8 cellular contexts compared by ENCODE assay signal in genomic region chr3:129228891-129229585, GRCh38. TPM values are rescaled to one million over a fixed set of nuclear protein-coding genes. Genes with fewer than 3 reads are reported as not detected.
DNase-seq lines count a peak whose midpoint lies in the region; ATAC-seq and TF ChIP-seq lines count a peak whose summit lies in the region.

No MANE protein-coding gene starts in this region.

- H3K36me3 ChIP-seq in heart left ventricle (no peaks in the 10 kb centered on the region), vagina (no peaks in the 10 kb centered on the region)

- no peak for TF ChIP-seq POLR2A in heart left ventricle (IDR thresholded peaks at IDR 0.05)
- TF ChIP-seq POLR2A in vagina (IDR thresholded peaks at IDR 0.05): no peak

- H3K4me3 ChIP-seq in heart left ventricle (no peak overlapping the region), vagina (no peak overlapping the region)

- no peaks in the 10 kb centered on the region for H3K9me3 ChIP-seq in heart left ventricle
- H3K9me3 ChIP-seq in vagina: no peaks in the 10 kb centered on the region

- H3K36me3 Mint-ChIP-seq in WTC11: no peaks in the 10 kb centered on the region

- POLR2A ChIA-PET in WTC11 (lab: Charles Lee): no interaction called here

- ATAC-seq in heart left ventricle (peak in 1 of 4 donors; percentile 19), WTC11 (peak; percentile 63), HG02970 (IDR thresholded peaks at IDR 0.05; ENCODE audit: low FRiP score, unreplicated experiment) (no peak), GM21737 (IDR thresholded peaks at IDR 0.05; ENCODE audit: unreplicated experiment) (no peak)

- TF ChIP-seq CTCF in heart left ventricle (IDR thresholded peaks at IDR 0.05) (peak in 1 of 12 donors; percentile 12), WTC11 (IDR thresholded peaks at IDR 0.05) (no peak), vagina (IDR thresholded peaks at IDR 0.05) (no peak)

- DNase-seq in heart left ventricle (peak; percentile 25 to 64 (median 45)), cardiac septum (ENCODE audit: low spot score) (no peak), WTC11 (ENCODE audit: low spot score) (peak; percentile 29), iPS-NIHi7 (ENCODE audit: extremely low spot score) (peak; percentile 48), vagina (ENCODE audit: extremely low spot score in 2 of 2) (no peak)
- no peak for DNase-seq in effector CD8-positive, alpha-beta T cell (lab: John Stamatoyannopoulos, UW)

- 48 to 62% (median 58%) methylated on average over 11 of the region's 11 CpGs for WGBS in heart left ventricle, 4 donors

- H3K27ac Mint-ChIP-seq in WTC11: peak overlapping the region; percentile 86

- no peaks in the 10 kb centered on the region; the same call in 1 of the 2 replicates for H3K27me3 Mint-ChIP-seq in WTC11 (ENCODE audit: low read depth)

- no peaks in the 10 kb centered on the region for H3K27me3 ChIP-seq in heart left ventricle
- no peaks in the 10 kb centered on the region for H3K27me3 ChIP-seq in vagina

- H3K4me3 Mint-ChIP-seq in WTC11: no peak overlapping the region

- H3K27ac ChIP-seq in heart left ventricle (peak overlapping the region in 11 of 12 donors; percentile 46 to 93 (median 86)), vagina (peak overlapping the region; percentile 51)

- no peaks in the 10 kb centered on the region for H3K9me3 Mint-ChIP-seq in WTC11

- peaks cover 8 to 94% (median 51%) of the 10 kb centered on the region in 12 donors for H3K4me1 ChIP-seq in heart left ventricle
- peaks cover 56% of the 10 kb centered on the region for H3K4me1 ChIP-seq in vagina

- peaks cover 24% of the 10 kb centered on the region for H3K4me1 Mint-ChIP-seq in WTC11

- CTCF ChIA-PET in WTC11 (lab: Charles Lee): interaction anchor here (1.0 to 2.4 kb wide), 8 partner anchors 11 to 259 kb away, joined by 3 to 16 read pairs (median 4); partner anchors contain the start of gene COPG1

- intact Hi-C loops in heart left ventricle (cut with DNase I): loop anchor here in 4 of 10 donors (5.0 kb wide), 2 partner anchors 42 to 47 kb away; partner anchors contain the start of gene CNBP (in 3 of the 4)
- intact Hi-C loops in cardiac septum (cut with DNase I): loop anchor here (5.0 kb wide), 1 partner anchor 47 kb away; the partner anchor contains the start of gene CNBP
- intact Hi-C loops in vagina (cut with DNase I): no loop called here

TF ChIP-seq in WTC11, 78 proteins besides CTCF, POLR2A, EP300 and RAD21:
- TF ChIP-seq ZMAT4 (CRISPR knock-in tag; IDR thresholded peaks at IDR 0.05) (no peak), MAX (CRISPR knock-in tag; IDR thresholded peaks at IDR 0.05) (0 out of 2 replicates have a peak, but pooled peaks have one; percentile 30)

RNA-seq across cellular contexts. Expression of gene COPG1, which starts 20.4 kb away (rescaled TPM):
- total RNA-seq in heart left ventricle (100 to 1,000 TPM in 4 of 9 donors, 10 to 100 TPM in 5; 78.6 to 121 (median 93.9) TPM), cardiac septum (122 TPM), WTC11 (2021) (121 to 132 TPM (median 129 TPM) in 3 replicates), vagina (76.4 TPM)
- polyA plus RNA-seq in heart left ventricle: 100 to 1,000 TPM in 1 of 2 donors, 10 to 100 TPM in 1; 82.3 to 115 TPM

RNA-seq across cellular contexts. Expression of gene CNBP, which starts 45.3 kb away (rescaled TPM):
- 100 to 1,000 TPM; 388 to 743 (median 512) TPM for total RNA-seq in heart left ventricle
- polyA plus RNA-seq in heart left ventricle: 100 to 1,000 TPM; 376 to 501 TPM
- total RNA-seq in cardiac septum: 458 TPM
- 329 to 390 TPM (median 380 TPM) in 3 replicates for total RNA-seq in WTC11 (2021)
- 405 TPM for total RNA-seq in vagina

RNA-seq across cellular contexts. Expression of gene HMCES, which starts 49.6 kb away (rescaled TPM):
- total RNA-seq in heart left ventricle (10 to 100 TPM; 30.0 to 46.3 (median 37.7) TPM), cardiac septum (32.9 TPM), WTC11 (2021) (44.0 to 49.5 TPM (median 47.7 TPM) in 3 replicates), vagina (16.9 TPM)
- 10 to 100 TPM; 30.7 to 46.6 TPM for polyA plus RNA-seq in heart left ventricle

Comparison
In these comparisons a context has a peak if more than half of its experiments do, and no peak if none do; other contexts are left out.
1. DNase-seq: peak in heart left ventricle (5 of 5), WTC11 (single experiment) and iPS-NIHi7 (single experiment); none in cardiac septum (single experiment), vagina (0 of 2) and effector CD8-positive, alpha-beta T cell (single experiment).